In genomic region chr16:74201561-74201960, GRCh38 we compare ENCODE assay signal across 18 cellular contexts.
"Had no signal": no experiment of that assay in that cellular context is flagged by ENCODE, and none has a peak within 500 bp of the region (broad histone marks: within the 10 kb centered on the region; RNA-seq: fewer than 3 reads in every experiment).

No MANE protein-coding gene starts in this region.

- DNase-seq: colonic mucosa; dermis blood vessel endothelial cell; erythroblast; glutamatergic neuron; islet precursor cell; mammary epithelial cell; natural killer cell; nucleus accumbens; ovary; sigmoid colon; small intestine; stimulated activated CD4-positive, alpha-beta T cell treated with anti-CD3 and anti-CD28 coated beads, Interleukin-12 subunit alpha, Interleukin-12 subunit beta, amount 100 ng/mL, for 4 hours; stimulated activated CD4-positive, alpha-beta T cell treated with anti-CD3 and anti-CD28 coated beads, Interleukin-2, amount 100 ng/mL, for 48 hours; stimulated activated naive CD4-positive, alpha-beta T cell treated with Interleukin-2 at 50 U/mL for 16 hours had no signal

- H3K4me3 ChIP-seq: colonic mucosa, gastroesophageal sphincter, neural progenitor cell, ovary, right atrium auricular region, sigmoid colon had no signal

- ATAC-seq: gastroesophageal sphincter, left lobe of liver, natural killer cell had no signal

- H3K9me3 ChIP-seq: colonic mucosa, gastroesophageal sphincter, ovary, right atrium auricular region, sigmoid colon had no signal

- H3K27ac ChIP-seq: colonic mucosa, gastroesophageal sphincter, neural progenitor cell, ovary, right atrium auricular region, sigmoid colon had no signal

- H3K9ac ChIP-seq: neural progenitor cell had no signal

- H3K4me1 ChIP-seq: colonic mucosa, gastroesophageal sphincter, right atrium auricular region had no signal

- H3K36me3 ChIP-seq: colonic mucosa, gastroesophageal sphincter, neural progenitor cell, ovary, right atrium auricular region, sigmoid colon had no signal

- H3K27me3 ChIP-seq: colonic mucosa, gastroesophageal sphincter, neural progenitor cell, ovary, right atrium auricular region, sigmoid colon had no signal
